ENCODE assay signal across 1 cellular context in genomic region chr3:354433-354832, GRCh38.
TF ChIP-seq lines count a peak whose summit lies in the region.

No MANE protein-coding gene starts in this region.

TF ChIP-seq in WTC11, 78 proteins besides CTCF, POLR2A, EP300 and RAD21 (continued from another document):
- no peak for TF ChIP-seq ZNF532 (CRISPR knock-in tag; IDR thresholded peaks at IDR 0.05; ENCODE audit: borderline replicate concordance)
- TF ChIP-seq ZMAT4 (CRISPR knock-in tag; IDR thresholded peaks at IDR 0.05): no peak
- no peak for TF ChIP-seq MLX (CRISPR knock-in tag; IDR thresholded peaks at IDR 0.05)
- no peak for TF ChIP-seq AFF4 (CRISPR knock-in tag; IDR thresholded peaks at IDR 0.05; ENCODE audit: borderline replicate concordance)
- TF ChIP-seq NFYB (CRISPR knock-in tag; conservative IDR thresholded peaks at IDR 0.05; ENCODE audit: low read depth): no peak
- no peak for TF ChIP-seq TCF7 (CRISPR knock-in tag; IDR thresholded peaks at IDR 0.05; ENCODE audit: low read depth)
- no peak for TF ChIP-seq USF1 (CRISPR knock-in tag; IDR thresholded peaks at IDR 0.05)
TF ChIP-seq in WTC11: peak in this region for 0.
